In genomic region chr13:75250526-75251183, GRCh38 we compare ENCODE assay signal across 15 cellular contexts.
DNase-seq lines count a peak whose midpoint lies in the region; ATAC-seq and TF ChIP-seq lines count a peak whose summit lies in the region.
"Had no signal": no experiment of that assay in that cellular context is flagged by ENCODE, and none has a peak within 500 bp of the region (broad histone marks: within the 10 kb centered on the region; RNA-seq: fewer than 3 reads in every experiment).

No MANE protein-coding gene starts in this region.

- no peaks in the 10 kb centered on the region; the same call in 1 of the 2 replicates for H3K9me2 ChIP-seq in GM23338 (ENCODE audit: insufficient read depth)

- no peaks in the 10 kb centered on the region for H3K79me2 ChIP-seq in GM23338 (replicated peaks; ENCODE audit: insufficient read depth)

- H3K9me3 ChIP-seq in heart right ventricle = peaks cover 0 to 17% (median 0%) of the 10 kb centered on the region in 11 donors
- H3K9me3 ChIP-seq: prostate gland had no signal

- H3K4me1 ChIP-seq in heart right ventricle = peaks cover 0 to 4% (median 0%) of the 10 kb centered on the region in 9 donors
- H3K4me1 ChIP-seq in GM23338 (ENCODE audit: insufficient read depth) = no peaks in the 10 kb centered on the region
- H3K4me1 ChIP-seq: prostate gland had no signal

- peaks cover 15% of the 10 kb centered on the region; the same call in 1 of the 3 replicates for H3K36me3 Mint-ChIP-seq in GM23338 (ENCODE audit: low read depth)

- no peak overlapping the region for H2AFZ ChIP-seq in GM23338

- H4K20me1 ChIP-seq in GM23338 (replicated peaks; ENCODE audit: insufficient read depth) = no peaks in the 10 kb centered on the region

- in situ Hi-C loops in brain microvascular endothelial cell (cut with HindIII; ENCODE audit: low pct_ligation_motif_present, low sequenced_read_pairs) = no loop called here

- TF ChIP-seq CTCF in brain microvascular endothelial cell (IDR thresholded peaks at IDR 0.05; ENCODE audit: low read depth, low read length, missing control alignments) (no peak), heart right ventricle (IDR thresholded peaks at IDR 0.05) (no peak), GM23338 (conservative IDR thresholded peaks at IDR 0.05; ENCODE audit: low read depth in 2 of 2) (no peak)

- no peak overlapping the region for H3K27ac Mint-ChIP-seq in GM23338
- H3K27ac Mint-ChIP-seq: activated naive CD4-positive, alpha-beta T cell treated with anti-CD3 and anti-CD28 coated beads, Interleukin-2, amount 50 U/mL, for 72 hours; endodermal cell had no signal

- H3K9me3 Mint-ChIP-seq in GM23338 = peaks cover 26% of the 10 kb centered on the region

- intact Hi-C loops in heart right ventricle (cut with DNase I) = no loop called here

- H3K4me3 ChIP-seq in brain microvascular endothelial cell (ENCODE audit: low read depth, low read length) = peak overlapping the region; percentile 2
- H3K4me3 ChIP-seq in heart right ventricle = no peak overlapping the region
- H3K4me3 ChIP-seq in GM23338 = no peak overlapping the region
- H3K4me3 ChIP-seq: prostate gland had no signal

- H3K36me3 ChIP-seq in brain microvascular endothelial cell (replicated peaks) = no peaks in the 10 kb centered on the region
- no peaks in the 10 kb centered on the region for H3K36me3 ChIP-seq in heart right ventricle
- no peaks in the 10 kb centered on the region; the same call in 1 of the 2 replicates for H3K36me3 ChIP-seq in GM23338 (ENCODE audit: insufficient read depth)
- H3K36me3 ChIP-seq: prostate gland had no signal

- ATAC-seq in heart right ventricle = peak in 7 of 8 donors; percentile 28 to 88 (median 80)
- ATAC-seq in GM23338 = no peak
- ATAC-seq in HG03378 (IDR thresholded peaks at IDR 0.05; ENCODE audit: unreplicated experiment) = no peak
- ATAC-seq in GM21526 (IDR thresholded peaks at IDR 0.05; ENCODE audit: low FRiP score, unreplicated experiment) = no peak
- ATAC-seq: activated naive CD4-positive, alpha-beta T cell treated with anti-CD3 and anti-CD28 coated beads, Interleukin-2, amount 50 U/mL, for 72 hours had no signal

- H3K27me3 ChIP-seq in brain microvascular endothelial cell (replicated peaks) (no peaks in the 10 kb centered on the region), heart right ventricle (no peaks in the 10 kb centered on the region), GM23338 (ENCODE audit: insufficient read depth) (no peaks in the 10 kb centered on the region)

- 45 to 68% methylated on average over 7 of the region's 7 CpGs for WGBS in heart right ventricle, 2 donors

- no peak overlapping the region for H3K4me2 ChIP-seq in GM23338

- no peaks in the 10 kb centered on the region for H3F3A ChIP-seq in GM23338 (replicated peaks; ENCODE audit: low read depth)

- no peak overlapping the region for H3K4me3 Mint-ChIP-seq in GM23338
- H3K4me3 Mint-ChIP-seq: central memory CD8-positive, alpha-beta T cell; endodermal cell had no signal

- H3K27ac ChIP-seq in brain microvascular endothelial cell (peak overlapping the region; percentile 84), heart right ventricle (peak overlapping the region in 4 of 10 donors; percentile 0 to 23 (median 10)), GM23338 (ENCODE audit: low read depth) (no peak overlapping the region)
- H3K27ac ChIP-seq: prostate gland had no signal

- H3K27me3 Mint-ChIP-seq in GM23338 (ENCODE audit: insufficient read depth, low read depth, poor library complexity) = no peaks in the 10 kb centered on the region

- H3K4me1 Mint-ChIP-seq in GM23338 = no peaks in the 10 kb centered on the region
- H3K4me1 Mint-ChIP-seq: central memory CD8-positive, alpha-beta T cell; endodermal cell had no signal

- DNase-seq in HCEC 1CT (peak; percentile 56), brain microvascular endothelial cell (peak; percentile 71), heart right ventricle (peak in 1 of 2 donors; percentile 8), stromal cell of bone marrow (ENCODE audit: low read depth) (peak; percentile 49), GM23338 (ENCODE audit: low spot score) (no peak)
- DNase-seq: activated CD4-positive, alpha-beta T cell treated with anti-CD3 and anti-CD28 coated beads for 4 hours; endodermal cell; NCI-H2081 treated with DMSO at 0.1 percent for 48 hours; NCI-H82; T-helper 9 cell had no signal

TF ChIP-seq in GM23338, 12 proteins besides CTCF, POLR2A, EP300 and RAD21 (continues in another document):
- TF ChIP-seq EZH2 (IDR thresholded peaks at IDR 0.05; ENCODE audit: low read depth, unreplicated experiment) (no peak), ETS1 (IDR thresholded peaks at IDR 0.05) (no peak), NANOG (IDR thresholded peaks at IDR 0.05; ENCODE audit: borderline replicate concordance) (no peak), REST (IDR thresholded peaks at IDR 0.05; ENCODE audit: unreplicated experiment) (no peak), CREB1 (CRISPR knock-in tag; IDR thresholded peaks at IDR 0.05; ENCODE audit: low read depth) (no peak), EZH2phosphoT487 (IDR thresholded peaks at IDR 0.05; ENCODE audit: unreplicated experiment) (no peak), ZNF114 (CRISPR knock-in tag; IDR thresholded peaks at IDR 0.05) (no peak), POLR2AphosphoS5 (IDR thresholded peaks at IDR 0.05; ENCODE audit: low read depth) (no peak)

Comparison
In these comparisons a context has a peak if more than half of its experiments do, and no peak if none do; other contexts are left out.
1. ATAC-seq: peak in heart right ventricle (7 of 8); none in GM23338 (single experiment), HG03378 (single experiment) and GM21526 (single experiment).